1 cellular context compared by ENCODE assay signal in genomic region chr17:13352747-13353415, GRCh38.
TF ChIP-seq lines count a peak whose summit lies in the region.

No MANE protein-coding gene starts in this region.

TF ChIP-seq in SK-N-SH, 30 proteins besides CTCF, POLR2A, EP300 and RAD21:
- TF ChIP-seq JUND (IDR thresholded peaks at IDR 0.05) (no peak), RXRA (IDR thresholded peaks at IDR 0.05; ENCODE audit: borderline replicate concordance, low read depth) (no peak), PBX3 (IDR thresholded peaks at IDR 0.05) (no peak), REST (IDR thresholded peaks at IDR 0.05; ENCODE audit: low read depth, low read length) (no peak)
